25 cellular contexts compared by ENCODE assay signal in genomic region chr5:175681975-175682354, GRCh38. TPM values are rescaled to one million over a fixed set of nuclear protein-coding genes. Genes with fewer than 3 reads are reported as not detected.
A peak's percentile ranks its signal among the peaks of the same experiment; 100 is the strongest.
DNase-seq lines count a peak whose midpoint lies in the region; ATAC-seq, FAIRE-seq and TF ChIP-seq lines count a peak whose summit lies in the region.
"Had no signal": no experiment of that assay in that cellular context is flagged by ENCODE, and none has a peak within 500 bp of the region (broad histone marks: within the 10 kb centered on the region; RNA-seq: fewer than 3 reads in every experiment).

No MANE protein-coding gene starts in this region.

- H4K20me1 ChIP-seq in HepG2 (ENCODE audit: insufficient read depth, low read length) (no peaks in the 10 kb centered on the region), osteoblast (ENCODE audit: insufficient read depth, low read length) (no peaks in the 10 kb centered on the region)

- H3K4me1 ChIP-seq in HepG2 (ENCODE audit: insufficient read depth, low read length), result no peaks in the 10 kb centered on the region
- no peaks in the 10 kb centered on the region for H3K4me1 ChIP-seq in right lobe of liver
- no peaks in the 10 kb centered on the region for H3K4me1 ChIP-seq in osteoblast (ENCODE audit: insufficient read depth, low read length)
- H3K4me1 ChIP-seq: A549 had no signal

- no peaks in the 10 kb centered on the region for H3K79me2 ChIP-seq in HepG2 (ENCODE audit: insufficient read depth, low read length)
- H3K79me2 ChIP-seq in osteoblast (ENCODE audit: insufficient read depth, low read length), result no peaks in the 10 kb centered on the region

- CTCF ChIA-PET in HepG2 (lab: Yijun Ruan, JAX; ENCODE audit: low intra/inter-chr PET ratio, low total read pairs), result no interaction called here

- H3K4me3 ChIP-seq in HepG2 (replicated peaks in 1 of 3; ENCODE audit: insufficient read depth in 1 of 3, low read depth in 2 of 3, low read length in 3 of 3) (no peak overlapping the region), right lobe of liver (no peak overlapping the region), osteoblast (ENCODE audit: insufficient read depth, low read length) (no peak overlapping the region)
- H3K4me3 ChIP-seq: A549, ovary, testis had no signal

- H3K9ac ChIP-seq in HepG2 (ENCODE audit: insufficient read depth, low read depth, low read length), result no peak overlapping the region

- ATAC-seq in HepG2 (no peak), right lobe of liver (no peak), left cardiac atrium (peak; percentile 24 to 65)
- ATAC-seq: A549; naive thymus-derived CD4-positive, alpha-beta T cell; sciatic nerve; stimulated activated naive B cell treated with anti-CD40 and anti-IgM and Interleukin-4, amounts not matched to agents 10 μg/mL and 1 μg/mL and 100 μg/mL, for 72 hours had no signal

- no peak overlapping the region for H3K27ac Mint-ChIP-seq in endothelial cell (ENCODE audit: unreplicated experiment)
- H3K27ac Mint-ChIP-seq: activated B cell treated with CpG ODN at 0.5 μM for 24 hours; activated naive CD4-positive, alpha-beta T cell treated with anti-CD3 and anti-CD28 coated beads, Interleukin-2, amount 50 U/mL, for 24 hours; stimulated activated naive B cell treated with anti-CD40 and anti-IgM and Interleukin-4, amounts not matched to agents 10 μg/mL and 1 μg/mL and 100 μg/mL, for 72 hours had no signal

- H3K36me3 Mint-ChIP-seq in endothelial cell (ENCODE audit: low read depth, unreplicated experiment), result no peaks in the 10 kb centered on the region
- H3K36me3 Mint-ChIP-seq: IgD-negative memory B cell; stimulated activated naive B cell treated with anti-CD40 and anti-IgM and Interleukin-4, amounts not matched to agents 10 μg/mL and 1 μg/mL and 100 μg/mL, for 72 hours had no signal

- TF ChIP-seq RAD21 in HepG2 (CRISPR knock-in tag; IDR thresholded peaks at IDR 0.05), result no peak

- POLR2A ChIA-PET in HepG2 (lab: Yijun Ruan, JAX), result no interaction called here

- intact Hi-C loops in HepG2 (cut with micrococcal nuclease; ENCODE audit: unreplicated experiment) (no loop called here), right lobe of liver (cut with DNase I) (no loop called here), left cardiac atrium (cut with DNase I) (no loop called here)

- H3K4me3 Mint-ChIP-seq in endothelial cell (ENCODE audit: unreplicated experiment), result no peak overlapping the region
- H3K4me3 Mint-ChIP-seq: activated B cell treated with CpG ODN at 0.5 μM for 24 hours; activated naive CD4-positive, alpha-beta T cell treated with anti-CD3 and anti-CD28 coated beads, Interleukin-2, amount 50 U/mL, for 24 hours; CD8-positive, alpha-beta memory T cell; IgD-negative memory B cell; naive thymus-derived CD4-positive, alpha-beta T cell; stimulated activated naive B cell treated with anti-CD40 and anti-IgM and Interleukin-4, amounts not matched to agents 10 μg/mL and 1 μg/mL and 100 μg/mL, for 72 hours had no signal

- TF ChIP-seq EP300 in HepG2 (IDR thresholded peaks at IDR 0.05; ENCODE audit: low read depth in 2 of 2, low read length in 2 of 2) (no peak), HepG2 (CRISPR knock-in tag; IDR thresholded peaks at IDR 0.05; ENCODE audit: borderline replicate concordance) (no peak)

- H3K9me3 Mint-ChIP-seq in endothelial cell (ENCODE audit: unreplicated experiment), result no peaks in the 10 kb centered on the region
- H3K9me3 Mint-ChIP-seq: activated B cell treated with CpG ODN at 0.5 μM for 24 hours; activated naive CD4-positive, alpha-beta T cell treated with anti-CD3 and anti-CD28 coated beads, Interleukin-2, amount 50 U/mL, for 24 hours; naive thymus-derived CD4-positive, alpha-beta T cell; stimulated activated naive B cell treated with anti-CD40 and anti-IgM and Interleukin-4, amounts not matched to agents 10 μg/mL and 1 μg/mL and 100 μg/mL, for 72 hours had no signal

- TF ChIP-seq POLR2A in HepG2 (IDR thresholded peaks at IDR 0.05; ENCODE audit: insufficient read depth in 1 of 2, low read depth in 2 of 2, low read length in 2 of 2) (no peak), right lobe of liver (IDR thresholded peaks at IDR 0.05) (no peak)

- H3K4me2 ChIP-seq in HepG2 (ENCODE audit: low read depth, low read length) (no peak overlapping the region), osteoblast (ENCODE audit: insufficient read depth, low read length) (no peak overlapping the region)
- H3K4me2 ChIP-seq: A549 had no signal

- H3K4me1 Mint-ChIP-seq in endothelial cell (ENCODE audit: unreplicated experiment), result no peaks in the 10 kb centered on the region
- H3K4me1 Mint-ChIP-seq: activated B cell treated with CpG ODN at 0.5 μM for 24 hours, IgD-negative memory B cell had no signal

- no peaks in the 10 kb centered on the region for H3K27me3 Mint-ChIP-seq in endothelial cell (ENCODE audit: unreplicated experiment)
- H3K27me3 Mint-ChIP-seq: activated naive CD4-positive, alpha-beta T cell treated with anti-CD3 and anti-CD28 coated beads, Interleukin-2, amount 50 U/mL, for 24 hours; naive thymus-derived CD4-positive, alpha-beta T cell had no signal

- no peaks in the 10 kb centered on the region for H3K9me3 ChIP-seq in HepG2 (ENCODE audit: low read length)
- H3K9me3 ChIP-seq in right lobe of liver, result no peaks in the 10 kb centered on the region
- no peaks in the 10 kb centered on the region for H3K9me3 ChIP-seq in osteoblast (ENCODE audit: low read depth, low read length)
- H3K9me3 ChIP-seq: A549, ovary, testis had no signal

- TF ChIP-seq CTCF in HepG2 (CRISPR knock-in tag; IDR thresholded peaks at IDR 0.05), result no peak
- TF ChIP-seq CTCF in right lobe of liver (IDR thresholded peaks at IDR 0.05), result no peak
- TF ChIP-seq CTCF in osteoblast (IDR thresholded peaks at IDR 0.05; ENCODE audit: extremely low read depth, low read depth, low read length), result no peak
- no peak for TF ChIP-seq CTCF in endothelial cell (IDR thresholded peaks at IDR 0.05; ENCODE audit: unreplicated experiment)

- in situ Hi-C loops in HepG2 (cut with HindIII; ENCODE audit: extremely low pct_ligation_motif_present, low pct_unique_long_range_greater_than_20kb), result no loop called here

- H3K27me3 ChIP-seq in HepG2 (ENCODE audit: control insufficient read depth in 1 of 2, insufficient read depth in 2 of 2, low read length in 2 of 2), result peaks cover 3 to 50% of the 10 kb centered on the region in 2 experiments; a peak in 4 of 5 replicates
- H3K27me3 ChIP-seq in right lobe of liver, result no peaks in the 10 kb centered on the region
- H3K27me3 ChIP-seq in osteoblast (ENCODE audit: insufficient read depth, low read length), result no peaks in the 10 kb centered on the region
- H3K27me3 ChIP-seq: ovary, testis had no signal

- H2AFZ ChIP-seq in HepG2 (ENCODE audit: low read length), result no peak overlapping the region
- H2AFZ ChIP-seq in osteoblast (ENCODE audit: low read length), result no peak overlapping the region

- H3K27ac ChIP-seq in HepG2 (ENCODE audit: extremely low read length, insufficient read depth, low read length) (no peak overlapping the region), right lobe of liver (no peak overlapping the region), osteoblast (ENCODE audit: low read depth, low read length) (no peak overlapping the region)
- H3K27ac ChIP-seq: A549, ovary, testis had no signal

- 23% methylated on average over 12 of the region's 12 CpGs for WGBS in HepG2 (ENCODE audit: low lambda C conversion rate)
- 60% methylated on average over 11 of the region's 12 CpGs for WGBS in right lobe of liver (ENCODE audit: insufficient coverage, low coverage, low lambda C conversion rate, missing lambda C conversion rate)

- DNase-seq in HepG2 (ENCODE audit: low spot score), result no peak
- no peak for DNase-seq in right lobe of liver
- DNase-seq in left cardiac atrium, result no peak
- DNase-seq in osteoblast (ENCODE audit: insufficient read length, low spot score, missing footprints), result peak; percentile 59
- no peak for DNase-seq in endothelial cell (ENCODE audit: low spot score)
- DNase-seq in DMS 273 treated with DMSO at 0.1 percent for 48 hours (lab: John Stamatoyannopoulos, UW), result no peak
- DNase-seq in UCSD-AML1 (lab: John Stamatoyannopoulos, UW; ENCODE audit: unreplicated experiment), result no peak
- no peak for DNase-seq in SKM-1 treated with dmso at 0.1 percent for 144 hours (lab: John Stamatoyannopoulos, UW; ENCODE audit: unreplicated experiment)
- DNase-seq: activated B cell treated with CpG ODN at 0.5 μM for 24 hours; activated CD4-positive, alpha-beta T cell treated with anti-CD3 and anti-CD28 coated beads, Interleukin-2, amount 50 U/mL, for 4 hours; CD8-positive, alpha-beta memory T cell; central memory CD4-positive, alpha-beta T cell; GF-D8; midbrain; naive thymus-derived CD4-positive, alpha-beta T cell; NCI-H1048; ovary; stimulated activated naive B cell treated with anti-CD40 and anti-IgM and Interleukin-4, amounts not matched to agents 10 μg/mL and 1 μg/mL and 100 μg/mL, for 72 hours; testis had no signal

- no TSS peak for BruUV-seq in HepG2 (replicated peaks; lab: Mats Ljungman, UMichigan)

- H3K36me3 ChIP-seq in HepG2 (replicated peaks in 1 of 2; ENCODE audit: control insufficient read depth in 1 of 2, insufficient read depth in 2 of 2, low read length in 2 of 2) (no peaks in the 10 kb centered on the region), right lobe of liver (no peaks in the 10 kb centered on the region), osteoblast (ENCODE audit: insufficient read depth, low read length) (no peaks in the 10 kb centered on the region)
- H3K36me3 ChIP-seq: ovary had no signal

- FAIRE-seq in HepG2 (lab: Jason Lieb, UNC), result no peak
- FAIRE-seq: A549, GM19239, H54 had no signal

RNA-seq across cellular contexts. Expression of gene HRH2, which starts 24.1 kb away (rescaled TPM):
- total RNA-seq in HepG2 (2016; rRNA removed; fragmentation: Illumina TruSeq; extraction: Trizol) (not detected in 2 replicates), right lobe of liver (1 to 10 TPM in 2 of 6 experiments, under 1 TPM in 4; 0.29 to 2.5 (median 0.87) TPM), left cardiac atrium (10 to 100 TPM; 20.0 to 24.3 TPM), osteoblast (0.36 and 0.59 TPM in 2 replicates), endothelial cell (ENCODE audit: unreplicated experiment) (0.41 TPM)
- not detected in 2 replicates for total RNA-seq in HepG2 (2016; cell fraction: cytosol; rRNA removed; fragmentation: Illumina TruSeq; extraction: Trizol; ENCODE audit: low read depth)
- not detected in 2 replicates for total RNA-seq in HepG2 (2016; cell fraction: insoluble cytoplasmic fraction; rRNA removed; fragmentation: Illumina TruSeq; extraction: Trizol)
- total RNA-seq in HepG2 (2016; cell fraction: membrane; rRNA removed; fragmentation: Illumina TruSeq; extraction: Trizol), result not detected in 2 replicates
- not detected in 2 replicates for total RNA-seq in HepG2 (2016; cell fraction: nucleus; rRNA removed; fragmentation: Illumina TruSeq; extraction: Trizol)
- not detected in 2 replicates for polyA plus RNA-seq in HepG2 (2011; rRNA removed)
- polyA plus RNA-seq in HepG2 (2011; cell fraction: cytosol; rRNA removed), result not detected in 2 replicates
- not detected in 2 replicates for polyA plus RNA-seq in HepG2 (2011; cell fraction: nucleus; rRNA removed)
- not detected in 2 replicates for polyA plus RNA-seq in HepG2 (2012)
- polyA plus RNA-seq in HepG2 (2016; cell fraction: cytosol; fragmentation: Illumina TruSeq; extraction: Trizol; ENCODE audit: low read depth), result not detected in 2 replicates
- polyA plus RNA-seq in HepG2 (2016; cell fraction: insoluble cytoplasmic fraction; fragmentation: Illumina TruSeq; extraction: Trizol; ENCODE audit: low read depth), result not detected in 2 replicates
- not detected in 2 replicates for polyA plus RNA-seq in HepG2 (2016; cell fraction: membrane; fragmentation: Illumina TruSeq; extraction: Trizol; ENCODE audit: low read depth)
- not detected in 2 replicates for polyA plus RNA-seq in HepG2 (2016; cell fraction: nucleus; fragmentation: Illumina TruSeq; extraction: Trizol; ENCODE audit: insufficient read depth, low read depth)
- 0.04 TPM in 1 of 2 replicates, not detected in the other for polyA minus RNA-seq in HepG2 (2011; rRNA and poly(A)+ RNA removed; ENCODE audit: low replicate concordance)
- not detected in 2 replicates for polyA minus RNA-seq in HepG2 (2011; cell fraction: cytosol; rRNA and poly(A)+ RNA removed)
- polyA minus RNA-seq in HepG2 (2011; cell fraction: nucleus; rRNA and poly(A)+ RNA removed), result not detected in 2 replicates
- total RNA-seq: activated B cell treated with CpG ODN at 0.5 μM for 24 hours had no signal

Comparison
In these comparisons a context has a peak if more than half of its experiments do, and no peak if none do; other contexts are left out.
1. ATAC-seq: peak in left cardiac atrium (2 of 2); none in HepG2 (single experiment) and right lobe of liver (0 of 4).
2. RNA of gene HRH2, which starts 24.1 kb away (total RNA-seq): 20.0 to 24.3 TPM in left cardiac atrium; 0.29 to 2.5 TPM in right lobe of liver, 0.41 TPM in endothelial cell (single experiment), 0.36 to 0.59 TPM in osteoblast and not detected in HepG2; every median in the first group is over 4 times any median in the second.